10 cellular contexts compared by ENCODE assay signal in genomic region chr6:132961610-132962009, GRCh38.
A peak's percentile ranks its signal among the peaks of the same experiment; 100 is the strongest.
DNase-seq lines count a peak whose midpoint lies in the region; ATAC-seq, FAIRE-seq and TF ChIP-seq lines count a peak whose summit lies in the region.
"Had no signal": no experiment of that assay in that cellular context is flagged by ENCODE, and none has a peak within 500 bp of the region (broad histone marks: within the 10 kb centered on the region; RNA-seq: fewer than 3 reads in every experiment).

No MANE protein-coding gene starts in this region.

- no peak overlapping the region for H3K27ac ChIP-seq in GM12878 (ENCODE audit: control insufficient read depth, insufficient read depth)
- no peak overlapping the region for H3K27ac ChIP-seq in osteoblast (ENCODE audit: low read depth, low read length)
- no peak overlapping the region for H3K27ac ChIP-seq in tibial nerve
- H3K27ac ChIP-seq: coronary artery had no signal

- RAD21 ChIA-PET in GM12878 (lab: Charles Lee; ENCODE audit: unreplicated experiment): interaction anchor here (2.2 to 2.8 kb wide), 2 partner anchors 131 to 955 kb away, joined by 10 to 14 read pairs; no protein-coding TSS in a partner anchor

- TF ChIP-seq RAD21 in GM12878 (IDR thresholded peaks at IDR 0.05; ENCODE audit: insufficient read depth, low read depth, low read length): peak; percentile 24; the same call in 1 of the 2 replicates

- H3K36me3 ChIP-seq in GM12878 (ENCODE audit: control insufficient read depth in 2 of 2, insufficient read depth in 2 of 2, low read length in 1 of 2) (no peaks in the 10 kb centered on the region), osteoblast (ENCODE audit: insufficient read depth, low read length) (no peaks in the 10 kb centered on the region), tibial nerve (no peaks in the 10 kb centered on the region)

- no peaks in the 10 kb centered on the region for H3K79me2 ChIP-seq in GM12878 (ENCODE audit: control insufficient read depth, insufficient read depth, low read length)
- no peaks in the 10 kb centered on the region for H3K79me2 ChIP-seq in osteoblast (ENCODE audit: insufficient read depth, low read length)

- H3K4me2 ChIP-seq in GM12878 (ENCODE audit: control insufficient read depth, insufficient read depth) (no peak overlapping the region), osteoblast (ENCODE audit: insufficient read depth, low read length) (peak overlapping the region; percentile 1)

- ATAC-seq in GM12878: peak; percentile 53
- ATAC-seq in GM18511 (IDR thresholded peaks at IDR 0.05; ENCODE audit: unreplicated experiment): no peak

- no peak for TF ChIP-seq EP300 in GM12878 (IDR thresholded peaks at IDR 0.05; ENCODE audit: borderline replicate concordance in 1 of 2, control insufficient read depth in 1 of 2, low read depth in 2 of 2, low read length in 2 of 2)
- no peak for TF ChIP-seq EP300 in tibial nerve (IDR thresholded peaks at IDR 0.05)

- H3K4me3 ChIP-seq in GM12878 (no peak overlapping the region), osteoblast (ENCODE audit: insufficient read depth, low read length) (no peak overlapping the region), tibial nerve (no peak overlapping the region)
- H3K4me3 ChIP-seq: coronary artery had no signal

- H3K4me1 Mint-ChIP-seq in HFFc6 (ENCODE audit: low read depth): peaks cover 11% of the 10 kb centered on the region

- CTCF ChIA-PET in GM12878 (lab: Yijun Ruan, JAX): interaction anchor here (0.6 to 4.1 kb wide), 11 partner anchors 9 to 1136 kb away, joined by 3 to 44 read pairs (median 3); no protein-coding TSS in a partner anchor

- H3K9me3 ChIP-seq in GM12878 (replicated peaks; ENCODE audit: control insufficient read depth, insufficient read depth, low read length) (no peaks in the 10 kb centered on the region), osteoblast (ENCODE audit: low read depth, low read length) (no peaks in the 10 kb centered on the region), tibial nerve (no peaks in the 10 kb centered on the region)

- intact Hi-C loops in GM12878 (cut with micrococcal nuclease; ENCODE audit: unreplicated experiment): loop anchor here (1.0 to 10.0 kb wide), 5 partner anchors 81 to 953 kb away; no protein-coding TSS in a partner anchor

- SMC1A ChIA-PET in GM12878 (lab: Charles Lee; ENCODE audit: uncharacterized antibody, unreplicated experiment): interaction anchor here (0.8 to 2.7 kb wide), 7 partner anchors 8 to 139 kb away, joined by 3 to 15 read pairs (median 3); no protein-coding TSS in a partner anchor

- H3K9ac ChIP-seq in GM12878 (ENCODE audit: control insufficient read depth, insufficient read depth, low read length): no peak overlapping the region

- H3K27me3 ChIP-seq in GM12878 (replicated peaks in 1 of 2; ENCODE audit: control insufficient read depth in 2 of 2, insufficient read depth in 2 of 2, low read length in 1 of 2): no peaks in the 10 kb centered on the region
- H3K27me3 ChIP-seq in osteoblast (ENCODE audit: insufficient read depth, low read length): peaks cover 34% of the 10 kb centered on the region
- H3K27me3 ChIP-seq in tibial nerve: no peaks in the 10 kb centered on the region

- no peak overlapping the region for H3K27ac Mint-ChIP-seq in HFFc6

- in situ Hi-C loops in GM12878 (cut with MboI): loop anchor here (5.0 to 10.0 kb wide), 3 partner anchors 124 to 593 kb away; no protein-coding TSS in a partner anchor

- WGBS in GM12878 (ENCODE audit: insufficient coverage, insufficient replicate concordance, low lambda C conversion rate, missing lambda C conversion rate): 0% methylated on average over 5 of the region's 5 CpGs
- 87 to 88% methylated on average over 5 of the region's 5 CpGs for WGBS in tibial nerve, 2 donors

- DNase-seq in NCI-H748 (lab: John Stamatoyannopoulos, UW; ENCODE audit: unreplicated experiment) (peak; percentile 11), NCI-H748 treated with DMSO at 0.1 percent for 48 hours (lab: John Stamatoyannopoulos, UW) (no peak), HFFc6 (no peak), GM12878 (ENCODE audit: low read depth, low spot score) (no peak), osteoblast (ENCODE audit: insufficient read length, low spot score, missing footprints) (no peak), NCI-H2227 (lab: John Stamatoyannopoulos, UW; ENCODE audit: unreplicated experiment) (no peak), tibial nerve (ENCODE audit: low spot score in 2 of 2) (no peak)
- DNase-seq: midbrain had no signal

- no peak for FAIRE-seq in GM12878 (lab: Jason Lieb, UNC)

- no peaks in the 10 kb centered on the region for H3K9me3 Mint-ChIP-seq in HFFc6

- H2AFZ ChIP-seq in GM12878 (ENCODE audit: control insufficient read depth, low read depth, low read length): no peak overlapping the region
- H2AFZ ChIP-seq in osteoblast (ENCODE audit: low read length): no peak overlapping the region

- TF ChIP-seq POLR2A in GM12878 (IDR thresholded peaks at IDR 0.05; ENCODE audit: low read depth, low read length) (no peak), tibial nerve (IDR thresholded peaks at IDR 0.05) (no peak)

- H3K4me3 Mint-ChIP-seq in HFFc6: no peak overlapping the region

- H4K20me1 ChIP-seq in GM12878 (ENCODE audit: control insufficient read depth, insufficient read depth): no peaks in the 10 kb centered on the region
- H4K20me1 ChIP-seq in osteoblast (ENCODE audit: insufficient read depth, low read length): no peaks in the 10 kb centered on the region

- H3K27me3 Mint-ChIP-seq in HFFc6 (ENCODE audit: insufficient read depth): peaks cover 4% of the 10 kb centered on the region

- TF ChIP-seq CTCF in HFFc6 (IDR thresholded peaks at IDR 0.05): peak; percentile 42; the same call in 1 of the 2 replicates
- TF ChIP-seq CTCF in GM12878 (IDR thresholded peaks at IDR 0.05 in 2 of 3, conservative IDR thresholded peaks at IDR 0.05 in 1 of 3; ENCODE audit: control insufficient read depth in 2 of 3, extremely low read depth in 1 of 3, insufficient read depth in 1 of 3, low read depth in 3 of 3, low read length in 3 of 3): peak; percentile 17 to 35 (median 22); a peak in 5 of 6 replicates
- TF ChIP-seq CTCF in osteoblast (IDR thresholded peaks at IDR 0.05; ENCODE audit: extremely low read depth, low read depth, low read length): peak; percentile 29
- TF ChIP-seq CTCF in tibial nerve (IDR thresholded peaks at IDR 0.05): no peak

- POLR2A ChIA-PET in GM12878 (lab: Charles Lee): no interaction called here

- H3K36me3 Mint-ChIP-seq in HFFc6 (ENCODE audit: low read depth): no peaks in the 10 kb centered on the region

- H3K4me1 ChIP-seq in GM12878 (ENCODE audit: control insufficient read depth, insufficient read depth, low read length) (no peaks in the 10 kb centered on the region; the same call in 1 of the 2 replicates), osteoblast (ENCODE audit: insufficient read depth, low read length) (peaks cover 9% of the 10 kb centered on the region), tibial nerve (peaks cover 0 to 12% (median 0%) of the 10 kb centered on the region in 4 donors)

- BruUV-seq in GM12878 (replicated peaks; lab: Mats Ljungman, UMichigan): no TSS peak

TF ChIP-seq in GM12878, 131 proteins besides CTCF, POLR2A, EP300 and RAD21:
- TF ChIP-seq SMC3 (IDR thresholded peaks at IDR 0.05; ENCODE audit: borderline replicate concordance, low read length) (peak; percentile 37; the same call in 1 of the 2 replicates), SMAD5 (IDR thresholded peaks at IDR 0.05; ENCODE audit: low read depth) (no peak), ESRRA (IDR thresholded peaks at IDR 0.05; ENCODE audit: low read length) (no peak)

Comparison
In these comparisons a context has a peak if more than half of its experiments do, and no peak if none do; other contexts are left out.
1. CTCF ChIP-seq: peak in HFFc6 (single experiment), GM12878 (3 of 3) and osteoblast (single experiment); none in tibial nerve (0 of 5).